14 cellular contexts compared by ENCODE assay signal in genomic region chr18:52422985-52423601, GRCh38.
DNase-seq lines count a peak whose midpoint lies in the region; ATAC-seq, FAIRE-seq and TF ChIP-seq lines count a peak whose summit lies in the region.
"Had no signal": no experiment of that assay in that cellular context is flagged by ENCODE, and none has a peak within 500 bp of the region (broad histone marks: within the 10 kb centered on the region; RNA-seq: fewer than 3 reads in every experiment).

No MANE protein-coding gene starts in this region.

- H3K79me2 ChIP-seq in Karpas-422 (ENCODE audit: low read length): no peaks in the 10 kb centered on the region

- TF ChIP-seq CTCF in pancreas (IDR thresholded peaks at IDR 0.05) (no peak), endothelial cell (IDR thresholded peaks at IDR 0.05; ENCODE audit: unreplicated experiment) (no peak)

- H3K27ac ChIP-seq in SJCRH30 (no peak overlapping the region), pancreas (no peak overlapping the region), Karpas-422 (ENCODE audit: low read length) (no peak overlapping the region)
- H3K27ac ChIP-seq: PC-9 had no signal

- peaks cover 18% of the 10 kb centered on the region for H3K4me1 ChIP-seq in SJCRH30
- H3K4me1 ChIP-seq in pancreas: peaks cover 0 to 6% (median 0%) of the 10 kb centered on the region in 3 donors
- H3K4me1 ChIP-seq in Karpas-422 (ENCODE audit: low read length): no peaks in the 10 kb centered on the region

- no peaks in the 10 kb centered on the region for H3K36me3 Mint-ChIP-seq in endothelial cell (ENCODE audit: low read depth, unreplicated experiment)

- H3K36me3 ChIP-seq in SJCRH30 (no peaks in the 10 kb centered on the region), pancreas (no peaks in the 10 kb centered on the region), Karpas-422 (ENCODE audit: insufficient read depth, low read length) (no peaks in the 10 kb centered on the region; the same call in 1 of the 2 replicates)

- no peak overlapping the region for H3K4me2 ChIP-seq in Karpas-422 (ENCODE audit: low read depth, low read length, poor library complexity, severe bottlenecking)
- H3K4me2 ChIP-seq: PC-9 had no signal

- FAIRE-seq in pancreas (lab: Jason Lieb, UNC): no peak
- FAIRE-seq: GM12878, kidney had no signal

- H4K20me1 ChIP-seq in Karpas-422 (ENCODE audit: insufficient read depth, low read depth, low read length): no peaks in the 10 kb centered on the region

- no peak overlapping the region for H3K27ac Mint-ChIP-seq in endothelial cell (ENCODE audit: unreplicated experiment)

- no peak overlapping the region for H3K4me3 Mint-ChIP-seq in endothelial cell (ENCODE audit: unreplicated experiment)
- H3K4me3 Mint-ChIP-seq: activated T-cell treated with anti-CD3 and anti-CD28 coated beads, Interleukin-2, amount 50 U/mL, for 4 hours had no signal

- no peaks in the 10 kb centered on the region for H3K9me2 ChIP-seq in Karpas-422 (replicated peaks; ENCODE audit: insufficient read depth, low read length)

- no peak overlapping the region for H3K9ac ChIP-seq in Karpas-422 (ENCODE audit: low read length)

- no peaks in the 10 kb centered on the region for H3K9me3 ChIP-seq in SJCRH30 (replicated peaks)
- no peaks in the 10 kb centered on the region for H3K9me3 ChIP-seq in pancreas
- H3K9me3 ChIP-seq in Karpas-422 (ENCODE audit: low read length): peaks cover 32% of the 10 kb centered on the region

- no peak overlapping the region for H3K4me3 ChIP-seq in SJCRH30
- no peak overlapping the region for H3K4me3 ChIP-seq in pancreas
- no peak overlapping the region for H3K4me3 ChIP-seq in Karpas-422 (ENCODE audit: low read length)
- H3K4me3 ChIP-seq: GM12878, PC-9 had no signal

- DNase-seq in NCI-H2029 (lab: John Stamatoyannopoulos, UW): peak; percentile 28
- no peak for DNase-seq in NCI-H2029 treated with DMSO at 0.1 percent for 48 hours (lab: John Stamatoyannopoulos, UW)
- peak; percentile 46 for DNase-seq in NCI-H1694 treated with DMSO at 0.1 percent for 48 hours (lab: John Stamatoyannopoulos, UW)
- DNase-seq in SJCRH30: peak; percentile 9 to 57
- DNase-seq in pancreas: no peak
- DNase-seq in endothelial cell (ENCODE audit: low spot score): no peak
- DNase-seq in Karpas-422: no peak
- DNase-seq: activated T-cell treated with anti-CD3 and anti-CD28 coated beads, Interleukin-2, amount 50 U/mL, for 4 hours; kidney; PC-9; posterior cingulate gyrus; T-helper 1 cell had no signal

- 28 to 31% methylated on average over 3 of the region's 3 CpGs for WGBS in pancreas, 2 donors

- H3K27me3 Mint-ChIP-seq in endothelial cell (ENCODE audit: unreplicated experiment): peaks cover 2% of the 10 kb centered on the region

- no peaks in the 10 kb centered on the region for H3K27me3 ChIP-seq in SJCRH30
- no peaks in the 10 kb centered on the region for H3K27me3 ChIP-seq in pancreas
- H3K27me3 ChIP-seq in Karpas-422 (ENCODE audit: low read length): no peaks in the 10 kb centered on the region

- H3K9me3 Mint-ChIP-seq in endothelial cell (ENCODE audit: unreplicated experiment): no peaks in the 10 kb centered on the region
- H3K9me3 Mint-ChIP-seq: activated T-cell treated with anti-CD3 and anti-CD28 coated beads, Interleukin-2, amount 50 U/mL, for 4 hours had no signal

- no peak overlapping the region for H2AFZ ChIP-seq in Karpas-422 (ENCODE audit: low read length)
- H2AFZ ChIP-seq: PC-9 had no signal

- H3K4me1 Mint-ChIP-seq in endothelial cell (ENCODE audit: unreplicated experiment): no peaks in the 10 kb centered on the region

- ATAC-seq in pancreas (peak in 3 of 4 donors; percentile 30 to 60 (median 51)), GM19023 (IDR thresholded peaks at IDR 0.05; ENCODE audit: unreplicated experiment) (no peak)
- ATAC-seq: activated T-cell treated with anti-CD3 and anti-CD28 coated beads, Interleukin-2, amount 50 U/mL, for 4 hours; GM12878 had no signal

- intact Hi-C loops in pancreas (cut with DNase I): no loop called here

Comparison
In these comparisons a context has a peak if more than half of its experiments do, and no peak if none do; other contexts are left out.
1. DNase-seq: peak in NCI-H2029 (single experiment), NCI-H1694 treated with DMSO at 0.1 percent for 48 hours (single experiment) and SJCRH30 (2 of 2); none in NCI-H2029 treated with DMSO at 0.1 percent for 48 hours (single experiment), pancreas (0 of 6), endothelial cell (single experiment) and Karpas-422 (single experiment).